In the genomic region with DNA sequence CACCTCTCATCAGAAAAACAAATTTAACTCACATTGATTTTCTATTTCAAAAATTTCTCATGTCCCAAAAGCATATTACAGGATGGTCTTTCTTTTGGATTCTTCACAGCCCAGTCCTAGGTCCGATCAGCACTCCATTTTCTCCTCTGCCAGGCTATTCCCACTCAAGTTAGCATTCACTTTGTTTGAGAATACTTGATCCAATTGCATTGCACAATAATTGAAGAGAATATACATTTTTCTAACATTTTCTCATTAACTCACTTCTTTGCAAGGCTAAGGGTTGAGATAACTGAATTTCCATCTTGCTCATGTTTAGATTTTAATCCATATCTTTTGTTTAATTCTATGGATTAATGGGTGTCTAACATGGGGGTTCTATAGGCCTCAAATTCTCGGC, we compare ENCODE assay signal across 38 cellular contexts.
"Had no signal": no experiment of that assay in that cellular context is flagged by ENCODE, and none has a peak within 500 bp of the region (broad histone marks: within the 10 kb centered on the region; RNA-seq: fewer than 3 reads in every experiment).

No MANE protein-coding gene starts in this region.

- H3K4me1 ChIP-seq: adrenal gland, body of pancreas had no signal

- H3K36me3 Mint-ChIP-seq: activated CD4-positive, alpha-beta memory T cell treated with anti-CD3 and anti-CD28 coated beads for 36 hours; activated naive CD4-positive, alpha-beta T cell treated with anti-CD3 and anti-CD28 coated beads, Interleukin-2, amount 50 U/mL, for 72 hours; activated naive CD8-positive, alpha-beta T cell treated with anti-CD3 and anti-CD28 coated beads for 36 hours had no signal

- DNase-seq: activated B cell treated with CpG ODN at 0.5 μM for 24 hours; activated CD4-positive, alpha-beta memory T cell treated with anti-CD3 and anti-CD28 coated beads for 36 hours; activated CD4-positive, alpha-beta T cell treated with anti-CD3 and anti-CD28 coated beads for 4 hours; activated CD4-positive, alpha-beta T cell treated with anti-CD3 and anti-CD28 coated beads, Interleukin-2, amount 10 ng/mL, durations not matched to agents 24 days and 14 days; activated CD4-positive, alpha-beta T cell treated with anti-CD3 and anti-CD28 coated beads, Interleukin-2, amount 50 U/mL, for 1 hour; activated CD4-positive, alpha-beta T cell treated with anti-CD3 and anti-CD28 coated beads, Interleukin-2, amount 50 U/mL, for 4 hours; activated CD4-positive, CD25-positive, alpha-beta regulatory T cell treated with anti-CD3 and anti-CD28 coated beads, Interleukin-2, amount 50 U/mL, for 72 hours; activated CD8-positive, alpha-beta memory T cell treated with anti-CD3 and anti-CD28 coated beads, Interleukin-2, amount 50 U/mL, for 4 hours; activated CD8-positive, alpha-beta T cell treated with anti-CD3 and anti-CD28 coated beads for 36 hours; activated effector memory CD4-positive, alpha-beta T cell treated with anti-CD3 and anti-CD28 coated beads, Interleukin-2, amount 50 U/mL, for 16 hours; activated gamma-delta T cell treated with Interleukin-2 at 50 U/mL for 16 hours; activated naive CD4-positive, alpha-beta T cell; activated naive CD4-positive, alpha-beta T cell treated with anti-CD3 and anti-CD28 coated beads for 36 hours; activated naive CD4-positive, alpha-beta T cell treated with anti-CD3 and anti-CD28 coated beads, Interleukin-2, amount 50 U/mL, for 16 hours; activated naive CD8-positive, alpha-beta T cell treated with anti-CD3 and anti-CD28 coated beads for 36 hours; activated T-cell treated with anti-CD3 and anti-CD28 coated beads for 4 hours; activated T-cell treated with anti-CD3 and anti-CD28 coated beads, Interleukin-2, amount 50 U/mL, for 1 hour; activated T-cell treated with anti-CD3 and anti-CD28 coated beads, Interleukin-2, amount 50 U/mL, for 4 hours; activated T-cell treated with anti-CD3 and anti-CD28 coated beads, Interleukin-2, amount 50 U/mL, for 72 hours; amniotic stem cell; aorta; cerebellar nuclear complex; T-helper 1 cell; T-helper 2 cell; T-helper 9 cell had no signal

- H3K4me1 Mint-ChIP-seq: activated B cell treated with CpG ODN at 0.5 μM for 24 hours; activated CD4-positive, alpha-beta T cell treated with anti-CD3 and anti-CD28 coated beads, Interleukin-2, amount 10 ng/mL, durations not matched to agents 24 days and 14 days; activated naive CD8-positive, alpha-beta T cell treated with anti-CD3 and anti-CD28 coated beads for 36 hours; activated T-helper 17 cell treated with anti-CD3 and anti-CD28 coated beads, Interleukin-2, amount 50 U/mL, for 72 hours; central memory CD8-positive, alpha-beta T cell had no signal

- H3K9me3 ChIP-seq: adrenal gland, body of pancreas had no signal

- H3K4me3 ChIP-seq: adrenal gland, body of pancreas, cardiac muscle cell had no signal

- H3K27me3 Mint-ChIP-seq: activated B cell treated with CpG ODN at 0.5 μM for 24 hours; activated CD4-positive, alpha-beta T cell treated with anti-CD3 and anti-CD28 coated beads, Interleukin-2, amount 10 ng/mL, durations not matched to agents 24 days and 14 days; activated CD8-positive, alpha-beta T cell treated with anti-CD3 and anti-CD28 coated beads for 36 hours; activated T-helper 17 cell treated with anti-CD3 and anti-CD28 coated beads, Interleukin-2, amount 50 U/mL, for 72 hours had no signal

- FAIRE-seq: astrocyte, bronchial epithelial cell, TTC549 had no signal

- H3K27ac ChIP-seq: adrenal gland, body of pancreas, cardiac muscle cell, VCaP had no signal

- H3K4me3 Mint-ChIP-seq: activated B cell treated with CpG ODN at 0.5 μM for 24 hours; activated CD4-positive, alpha-beta memory T cell treated with anti-CD3 and anti-CD28 coated beads for 36 hours; activated CD4-positive, alpha-beta T cell treated with anti-CD3 and anti-CD28 coated beads, Interleukin-2, amount 10 ng/mL, durations not matched to agents 24 days and 14 days; activated CD8-positive, alpha-beta T cell treated with anti-CD3 and anti-CD28 coated beads for 36 hours; activated naive CD4-positive, alpha-beta T cell treated with anti-CD3 and anti-CD28 coated beads for 36 hours; activated naive CD8-positive, alpha-beta T cell treated with anti-CD3 and anti-CD28 coated beads for 36 hours; activated T-cell treated with anti-CD3 and anti-CD28 coated beads, Interleukin-2, amount 50 U/mL, for 4 hours; activated T-cell treated with anti-CD3 and anti-CD28 coated beads, Interleukin-2, amount 50 U/mL, for 72 hours; activated T-helper 1 cell treated with anti-CD3 and anti-CD28 coated beads, Interleukin-12 subunit alpha, Interleukin-12 subunit beta, Interleukin-2, Interleukin-4 antibody, amounts not matched to agents 30 ng/mL and 10 ng/mL and 1 ng/mL, durations not matched to agents 14 hours and 24 hours and 36 hours; activated T-helper 17 cell treated with anti-CD3 and anti-CD28 coated beads, Interleukin-2, amount 50 U/mL, for 72 hours; central memory CD8-positive, alpha-beta T cell; T-helper 1 cell treated with Interleukin-12 subunit alpha and Interleukin-12 subunit beta and Interleukin-4 antibody, amounts not matched to agents 30 μg/mL and 1 μg/mL, for 36 hours; T-helper 2 cell treated with Interferon-gamma antibody and Interleukin-4, amounts not matched to agents 5 μg/mL and 100 μg/mL, for 36 hours had no signal

- H3K27me3 ChIP-seq: adrenal gland, body of pancreas, cardiac muscle cell had no signal

- H3K27ac Mint-ChIP-seq: activated B cell treated with CpG ODN at 0.5 μM for 24 hours; activated CD4-positive, alpha-beta memory T cell treated with anti-CD3 and anti-CD28 coated beads for 36 hours; activated CD4-positive, alpha-beta T cell treated with anti-CD3 and anti-CD28 coated beads, Interleukin-2, amount 10 ng/mL, durations not matched to agents 24 days and 14 days; activated CD8-positive, alpha-beta T cell treated with anti-CD3 and anti-CD28 coated beads for 36 hours; activated naive CD4-positive, alpha-beta T cell treated with anti-CD3 and anti-CD28 coated beads for 36 hours; activated naive CD4-positive, alpha-beta T cell treated with anti-CD3 and anti-CD28 coated beads, Interleukin-2, amount 50 U/mL, for 72 hours; activated naive CD8-positive, alpha-beta T cell treated with anti-CD3 and anti-CD28 coated beads for 36 hours; activated T-cell treated with anti-CD3 and anti-CD28 coated beads, Interleukin-2, amount 50 U/mL, for 72 hours; activated T-helper 1 cell treated with anti-CD3 and anti-CD28 coated beads, Interleukin-12 subunit alpha, Interleukin-12 subunit beta, Interleukin-2, Interleukin-4 antibody, amounts not matched to agents 30 ng/mL and 10 ng/mL and 1 ng/mL, durations not matched to agents 14 hours and 24 hours and 36 hours; activated T-helper 17 cell treated with anti-CD3 and anti-CD28 coated beads, Interleukin-2, amount 50 U/mL, for 72 hours; T-helper 1 cell treated with Interleukin-12 subunit alpha and Interleukin-12 subunit beta and Interleukin-4 antibody, amounts not matched to agents 30 μg/mL and 1 μg/mL, for 36 hours; T-helper 2 cell treated with Interferon-gamma antibody and Interleukin-4, amounts not matched to agents 5 μg/mL and 100 μg/mL, for 36 hours had no signal

- H3K36me3 ChIP-seq: adrenal gland, cardiac muscle cell had no signal

- ATAC-seq: activated CD8-positive, alpha-beta T cell treated with anti-CD3 and anti-CD28 coated beads for 36 hours; activated naive CD4-positive, alpha-beta T cell treated with anti-CD3 and anti-CD28 coated beads, Interleukin-2, amount 50 U/mL, for 72 hours; activated T-cell treated with anti-CD3 and anti-CD28 coated beads, Interleukin-2, amount 50 U/mL, for 4 hours; activated T-cell treated with anti-CD3 and anti-CD28 coated beads, Interleukin-2, amount 50 U/mL, for 72 hours; activated T-helper 17 cell treated with anti-CD3 and anti-CD28 coated beads, Interleukin-2, amount 50 U/mL, for 72 hours; body of pancreas had no signal

- H3K9me3 Mint-ChIP-seq: activated B cell treated with CpG ODN at 0.5 μM for 24 hours; activated CD4-positive, alpha-beta memory T cell treated with anti-CD3 and anti-CD28 coated beads for 36 hours; activated CD4-positive, alpha-beta T cell treated with anti-CD3 and anti-CD28 coated beads, Interleukin-2, amount 10 ng/mL, durations not matched to agents 24 days and 14 days; activated CD8-positive, alpha-beta T cell treated with anti-CD3 and anti-CD28 coated beads for 36 hours; activated naive CD4-positive, alpha-beta T cell treated with anti-CD3 and anti-CD28 coated beads for 36 hours; activated naive CD8-positive, alpha-beta T cell treated with anti-CD3 and anti-CD28 coated beads for 36 hours; activated T-cell treated with anti-CD3 and anti-CD28 coated beads, Interleukin-2, amount 50 U/mL, for 72 hours; activated T-helper 1 cell treated with anti-CD3 and anti-CD28 coated beads, Interleukin-12 subunit alpha, Interleukin-12 subunit beta, Interleukin-2, Interleukin-4 antibody, amounts not matched to agents 30 ng/mL and 10 ng/mL and 1 ng/mL, durations not matched to agents 14 hours and 24 hours and 36 hours; T-helper 1 cell treated with Interleukin-12 subunit alpha and Interleukin-12 subunit beta and Interleukin-4 antibody, amounts not matched to agents 30 μg/mL and 1 μg/mL, for 36 hours; T-helper 2 cell treated with Interferon-gamma antibody and Interleukin-4, amounts not matched to agents 5 μg/mL and 100 μg/mL, for 36 hours had no signal
